7 cellular contexts compared by ENCODE assay signal in the genomic region with DNA sequence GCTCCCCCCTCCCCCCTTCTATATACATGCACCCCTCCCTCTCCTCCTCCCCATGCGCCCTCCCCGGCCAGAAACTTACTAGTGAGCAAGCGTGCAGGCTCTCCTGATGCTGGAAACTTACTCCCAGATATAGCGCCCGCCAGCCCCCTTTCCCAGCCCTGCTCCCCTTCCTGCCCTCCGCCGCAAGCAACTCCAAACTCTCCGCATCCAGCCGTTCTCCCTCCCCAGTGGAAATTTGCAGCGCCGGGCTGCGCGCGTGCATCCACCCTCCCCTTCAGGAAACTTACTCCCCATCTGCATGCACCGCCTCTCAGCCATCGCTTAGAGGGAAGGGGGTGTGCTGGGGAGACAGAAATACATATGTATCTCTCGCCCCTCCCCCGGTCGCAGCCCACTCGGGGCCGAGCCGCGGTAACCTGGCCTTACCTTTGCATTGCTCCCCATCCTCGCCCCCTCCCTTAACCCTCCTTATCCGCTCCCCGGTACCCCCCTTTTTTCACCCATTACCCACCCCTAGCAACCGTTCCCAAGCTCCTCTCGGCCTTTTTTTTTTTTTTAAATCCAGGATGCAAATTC. TPM values are rescaled to one million over a fixed set of nuclear protein-coding genes. Genes with fewer than 3 reads are reported as not detected.
DNase-seq lines count a peak whose midpoint lies in the region; ATAC-seq, FAIRE-seq and TF ChIP-seq lines count a peak whose summit lies in the region.

TSS of gene TRERF1 (minus strand) at position 332 of the 576 bp plus-strand sequence. CDS start 182,336 bp downstream, outside the sequence.

- DNase-seq in LNCaP clone FGC (ENCODE audit: low read depth) = no peak
- peak; percentile 76 for DNase-seq in RPMI8226
- DNase-seq in activated naive CD4-positive, alpha-beta T cell treated with Interleukin-2 at 50 U/mL for 16 hours = peak; percentile 61
- peak; percentile 42 to 46 for DNase-seq in frontal cortex (ENCODE audit: low spot score in 2 of 2)
- DNase-seq in urothelium cell line (ENCODE audit: low spot score) = peak; percentile 75

- H3K27me3 ChIP-seq in neuron (ENCODE audit: insufficient read depth, low read length) = no peaks in the 10 kb centered on the region

- H3K4me3 ChIP-seq in LNCaP clone FGC (ENCODE audit: low read depth, low read length) = peak within 1 kb of the TSS; percentile 76
- H3K4me3 ChIP-seq in neuron (ENCODE audit: low read length) = peak within 1 kb of the TSS; percentile 91

- peak; percentile 35 for ATAC-seq in GM18868 (IDR thresholded peaks at IDR 0.05; ENCODE audit: unreplicated experiment)

- H2AFZ ChIP-seq in neuron (ENCODE audit: low read depth, low read length) = peak within 1 kb of the TSS; percentile 73

- peaks cover 47% of the 10 kb centered on the region for H3K4me1 ChIP-seq in neuron (ENCODE audit: insufficient read depth, low read length)

- H3K9me3 ChIP-seq in neuron (ENCODE audit: low read length) = peaks cover 2% of the 10 kb centered on the region

- FAIRE-seq in frontal cortex (lab: Jason Lieb, UNC) = no peak
- no peak for FAIRE-seq in urothelium cell line (lab: Jason Lieb, UNC)

- H3K36me3 ChIP-seq in neuron (ENCODE audit: insufficient read depth, low read length) = no peaks in the 10 kb centered on the region

- no peak for TF ChIP-seq CTCF in LNCaP clone FGC (IDR thresholded peaks at IDR 0.05; ENCODE audit: control insufficient read depth, extremely low read depth, insufficient read depth)

RNA-seq across cellular contexts. Expression of gene TRERF1, which starts in this region (rescaled TPM):
- total RNA-seq in frontal cortex = 2.9 TPM
